In the genomic region with DNA sequence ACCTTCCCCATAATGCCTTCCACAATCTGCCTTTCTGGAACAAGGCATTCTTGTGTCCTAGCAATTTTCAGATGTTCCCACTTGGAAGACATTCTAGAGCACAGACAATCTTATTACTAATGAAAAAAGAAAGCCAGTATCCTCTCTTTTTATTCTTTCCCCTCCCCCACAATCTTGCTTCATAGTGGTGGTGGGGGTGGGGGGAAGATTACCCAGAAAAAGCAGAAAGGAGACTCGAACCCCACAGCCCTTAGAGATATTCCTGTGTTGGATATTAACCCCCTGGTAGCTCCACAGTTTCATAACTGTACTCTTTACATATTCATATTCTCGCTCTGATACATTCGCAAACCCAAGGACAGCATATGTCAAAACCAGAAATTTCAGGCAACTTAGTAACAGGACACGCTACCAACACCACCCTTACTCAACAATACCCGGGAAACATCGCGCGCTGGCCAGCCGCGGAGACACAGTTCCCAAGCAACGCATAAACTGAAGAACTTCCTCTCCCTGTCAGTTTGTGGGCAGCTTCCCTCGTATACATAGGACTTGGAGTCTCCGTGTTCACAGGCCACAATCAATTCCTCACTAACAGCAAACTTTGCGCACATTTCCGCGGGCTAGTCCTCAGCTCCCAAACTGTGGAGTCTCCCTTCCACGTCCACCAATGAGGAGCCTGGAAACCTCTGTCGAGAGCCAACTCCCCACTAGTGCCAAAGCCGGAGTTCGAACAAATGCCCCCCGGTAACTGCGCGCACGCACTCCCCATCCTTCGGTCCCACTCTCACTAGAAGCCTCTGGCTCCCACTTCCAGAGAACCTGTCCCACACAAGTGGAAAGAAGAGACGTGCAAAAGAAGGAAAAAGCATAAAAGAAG, we compare ENCODE assay signal across 7 cellular contexts. TPM values are rescaled to one million over a fixed set of nuclear protein-coding genes. Genes with fewer than 3 reads are reported as not detected.
DNase-seq lines count a peak whose midpoint lies in the region; ATAC-seq and TF ChIP-seq lines count a peak whose summit lies in the region.

No MANE protein-coding gene starts in this region.

- H3K9ac ChIP-seq in skeletal muscle tissue (ENCODE audit: low read depth in 1 of 3, low read length in 3 of 3): peak overlapping the region; percentile 78 to 95 (median 94)

- H3K27me3 ChIP-seq in skeletal muscle tissue (ENCODE audit: control insufficient read depth in 3 of 3, insufficient read depth in 3 of 3, low read length in 3 of 3): peaks cover 0 to 5% (median 0%) of the 10 kb centered on the region in 3 donors

- peak; percentile 55 for DNase-seq in GM04504 (ENCODE audit: low read depth)
- DNase-seq in HT-29 (ENCODE audit: low spot score): peak; percentile 86
- DNase-seq in SK-MEL-5 (ENCODE audit: low read depth, low spot score): peak; percentile 53
- DNase-seq in central memory CD4-positive, alpha-beta T cell: peak; percentile 47
- DNase-seq in iris pigment epithelial cell (ENCODE audit: low read depth): peak; percentile 91

- no peak for TF ChIP-seq POLR2A in GM18505 (IDR thresholded peaks at IDR 0.05; ENCODE audit: borderline replicate concordance, extremely low read depth, insufficient read depth, insufficient read length)

- H3K36me3 ChIP-seq in skeletal muscle tissue (ENCODE audit: control insufficient read depth in 3 of 3, insufficient read depth in 3 of 3, low read length in 3 of 3): peaks cover 0 to 11% (median 10%) of the 10 kb centered on the region in 3 donors

- H3K4me1 ChIP-seq in skeletal muscle tissue (ENCODE audit: control insufficient read depth in 3 of 3, insufficient read depth in 3 of 3, low read length in 3 of 3): peaks cover 12 to 13% (median 12%) of the 10 kb centered on the region in 3 donors

- H3K27ac ChIP-seq in skeletal muscle tissue (ENCODE audit: low read depth, low read length): peak overlapping the region; percentile 97

- peak overlapping the region; percentile 92 to 94 (median 93) for H3K4me3 ChIP-seq in skeletal muscle tissue (ENCODE audit: low read length in 3 of 3)

- no peak for ATAC-seq in GM18505 (IDR thresholded peaks at IDR 0.05; ENCODE audit: unreplicated experiment)

- in situ Hi-C loops in SK-MEL-5 (cut with HindIII; ENCODE audit: low pct_unique_long_range_greater_than_20kb, low sequenced_read_pairs): no loop called here

- H3K9me3 ChIP-seq in skeletal muscle tissue (ENCODE audit: control insufficient read depth in 3 of 3, low read length in 3 of 3): no peaks in the 10 kb centered on the region

RNA-seq across cellular contexts. Expression of a gene that starts 0.7 kb away (rescaled TPM):
- total RNA-seq in HT-29 (2014; rRNA removed; shearing (Covaris generic)): 4.1 and 5.2 TPM in 2 replicates
- 4.3 and 5.2 TPM in 2 replicates for total RNA-seq in SK-MEL-5 (2014; rRNA removed; shearing (Covaris generic))
- 17.6 and 22.2 TPM in 2 replicates for polyA plus RNA-seq in SK-MEL-5 (2015; cell fraction: cytosol; rRNA removed)
- polyA plus RNA-seq in SK-MEL-5 (2015; cell fraction: nucleus; rRNA removed): 25.3 and 30.1 TPM in 2 replicates
- 0.52 TPM for total RNA-seq in skeletal muscle tissue
